Comparison of ENCODE assay signal across 22 cellular contexts in genomic region chr5:78841767-78842166, GRCh38.
DNase-seq lines count a peak whose midpoint lies in the region; ATAC-seq, FAIRE-seq and TF ChIP-seq lines count a peak whose summit lies in the region.
"Had no signal": no experiment of that assay in that cellular context is flagged by ENCODE, and none has a peak within 500 bp of the region (broad histone marks: within the 10 kb centered on the region; RNA-seq: fewer than 3 reads in every experiment).

No MANE protein-coding gene starts in this region.

- TF ChIP-seq POLR2A in GM12878 (IDR thresholded peaks at IDR 0.05; ENCODE audit: low read depth, low read length) = no peak

- 72% methylated on average over 2 of the region's 2 CpGs for WGBS in GM12878 (ENCODE audit: insufficient coverage, insufficient replicate concordance, low lambda C conversion rate, missing lambda C conversion rate)

- DNase-seq in A172 (ENCODE audit: low spot score) = peak; percentile 50
- DNase-seq in GM19239 (ENCODE audit: insufficient read length, low spot score) = no peak
- no peak for DNase-seq in GM12878 (ENCODE audit: low read depth, low spot score)
- DNase-seq in glomerular endothelial cell (ENCODE audit: extremely low read depth, low read depth, low spot score) = peak; percentile 42
- DNase-seq in stimulated activated naive CD4-positive, alpha-beta T cell (lab: John Stamatoyannopoulos, UW) = no peak
- no peak for DNase-seq in NCI-H748 treated with DMSO at 0.1 percent for 48 hours (lab: John Stamatoyannopoulos, UW)
- DNase-seq in activated naive CD4-positive, alpha-beta T cell treated with anti-CD3 and anti-CD28 coated beads for 36 hours = no peak
- no peak for DNase-seq in NCI-H187 (lab: John Stamatoyannopoulos, UW)
- DNase-seq: Caco-2, DMS79, GF-D8, HFFc6, MG63, NCI-H1105, NCI-H187 treated with DMSO at 0.1 percent for 48 hours, NCI-H446 treated with DMSO at 0.1 percent for 48 hours, NCI-H82, SJCRH30 had no signal

- no peak overlapping the region for H3K9ac ChIP-seq in GM12878 (ENCODE audit: control insufficient read depth, insufficient read depth, low read length)
- H3K9ac ChIP-seq: KMS-11 had no signal

- no peaks in the 10 kb centered on the region for H3K4me1 ChIP-seq in GM12878 (ENCODE audit: control insufficient read depth, insufficient read depth, low read length)
- H3K4me1 ChIP-seq: Caco-2, SJCRH30 had no signal

- SMC1A ChIA-PET in GM12878 (lab: Charles Lee; ENCODE audit: uncharacterized antibody, unreplicated experiment) = interaction anchor here (1.2 to 2.3 kb wide), 6 partner anchors 11 to 77 kb away, joined by 3 to 7 read pairs (median 5); no protein-coding TSS in a partner anchor

- no peak overlapping the region for H3K4me2 ChIP-seq in GM12878 (ENCODE audit: control insufficient read depth, insufficient read depth)
- H3K4me2 ChIP-seq: KMS-11 had no signal

- peak; percentile 58 for ATAC-seq in GM12878

- in situ Hi-C loops in GM12878 (cut with MboI) = no loop called here

- no peak overlapping the region for H3K4me3 ChIP-seq in GM12878
- H3K4me3 ChIP-seq: MG63, SJCRH30 had no signal

- no peak overlapping the region for H3K27ac ChIP-seq in GM12878 (ENCODE audit: control insufficient read depth, insufficient read depth)
- H3K27ac ChIP-seq: HL-60, KMS-11, SJCRH30 had no signal

- H3K4me1 Mint-ChIP-seq in activated naive CD4-positive, alpha-beta T cell treated with anti-CD3 and anti-CD28 coated beads for 36 hours (ENCODE audit: low read depth) = no peaks in the 10 kb centered on the region

- no peak for TF ChIP-seq CTCF in GM12878 (IDR thresholded peaks at IDR 0.05 in 2 of 3, conservative IDR thresholded peaks at IDR 0.05 in 1 of 3; ENCODE audit: control insufficient read depth in 2 of 3, extremely low read depth in 1 of 3, insufficient read depth in 1 of 3, low read depth in 3 of 3, low read length in 3 of 3)

- RAD21 ChIA-PET in GM12878 (lab: Charles Lee; ENCODE audit: unreplicated experiment) = interaction anchor here (0.7 kb wide), 1 partner anchor 114 kb away, joined by 3 read pairs; no protein-coding TSS in a partner anchor

- H3K9me3 ChIP-seq in GM12878 (replicated peaks; ENCODE audit: control insufficient read depth, insufficient read depth, low read length) = no peaks in the 10 kb centered on the region
- H3K9me3 ChIP-seq: MG63, SJCRH30 had no signal

- no peaks in the 10 kb centered on the region for H3K27me3 ChIP-seq in GM12878 (replicated peaks in 1 of 2; ENCODE audit: control insufficient read depth in 2 of 2, insufficient read depth in 2 of 2, low read length in 1 of 2)
- H3K27me3 ChIP-seq: MG63, SJCRH30 had no signal

- POLR2A ChIA-PET in GM12878 (lab: Charles Lee) = interaction anchor here (0.6 to 0.7 kb wide), 2 partner anchors 14 to 114 kb away, joined by 3 to 4 read pairs; no protein-coding TSS in a partner anchor

- H3K36me3 Mint-ChIP-seq in activated naive CD4-positive, alpha-beta T cell treated with anti-CD3 and anti-CD28 coated beads for 36 hours (ENCODE audit: low read depth) = peaks cover 3% of the 10 kb centered on the region

- no peaks in the 10 kb centered on the region; a peak in 1 of 4 replicates for H3K36me3 ChIP-seq in GM12878 (ENCODE audit: control insufficient read depth in 2 of 2, insufficient read depth in 2 of 2, low read length in 1 of 2)
- H3K36me3 ChIP-seq: MG63, SJCRH30 had no signal

- no peaks in the 10 kb centered on the region for H4K20me1 ChIP-seq in GM12878 (ENCODE audit: control insufficient read depth, insufficient read depth)

- no peaks in the 10 kb centered on the region for H3K79me2 ChIP-seq in GM12878 (ENCODE audit: control insufficient read depth, insufficient read depth, low read length)

- BruUV-seq in GM12878 (replicated peaks; lab: Mats Ljungman, UMichigan) = no TSS peak

- TF ChIP-seq RAD21 in GM12878 (IDR thresholded peaks at IDR 0.05; ENCODE audit: insufficient read depth, low read depth, low read length) = no peak

- no peak overlapping the region for H2AFZ ChIP-seq in GM12878 (ENCODE audit: control insufficient read depth, low read depth, low read length)

- no peak for TF ChIP-seq EP300 in GM12878 (IDR thresholded peaks at IDR 0.05; ENCODE audit: borderline replicate concordance in 1 of 2, control insufficient read depth in 1 of 2, low read depth in 2 of 2, low read length in 2 of 2)

- peaks cover 2% of the 10 kb centered on the region for H3K9me3 Mint-ChIP-seq in activated naive CD4-positive, alpha-beta T cell treated with anti-CD3 and anti-CD28 coated beads for 36 hours
- H3K9me3 Mint-ChIP-seq: HFFc6 had no signal

- intact Hi-C loops in GM12878 (cut with micrococcal nuclease; ENCODE audit: unreplicated experiment) = loop anchor here (5.0 kb wide), 1 partner anchor 109 kb away; no protein-coding TSS in a partner anchor
- intact Hi-C loops in activated naive CD4-positive, alpha-beta T cell treated with anti-CD3 and anti-CD28 coated beads for 36 hours (cut with micrococcal nuclease) = no loop called here

- no peak overlapping the region for H3K4me3 Mint-ChIP-seq in activated naive CD4-positive, alpha-beta T cell treated with anti-CD3 and anti-CD28 coated beads for 36 hours
- H3K4me3 Mint-ChIP-seq: HFFc6 had no signal

- no peak overlapping the region for H3K27ac Mint-ChIP-seq in activated naive CD4-positive, alpha-beta T cell treated with anti-CD3 and anti-CD28 coated beads for 36 hours
- H3K27ac Mint-ChIP-seq: HFFc6 had no signal

- CTCF ChIA-PET in GM12878 (lab: Yijun Ruan, JAX) = interaction anchor here (0.8 to 1.4 kb wide), 4 partner anchors 11 to 45 kb away, joined by 3 to 5 read pairs (median 4); no protein-coding TSS in a partner anchor
- CTCF ChIA-PET in activated naive CD4-positive, alpha-beta T cell treated with anti-CD3 and anti-CD28 coated beads for 36 hours (lab: Charles Lee) = no interaction called here

- no peaks in the 10 kb centered on the region for H3K27me3 Mint-ChIP-seq in activated naive CD4-positive, alpha-beta T cell treated with anti-CD3 and anti-CD28 coated beads for 36 hours (ENCODE audit: low read depth)

- FAIRE-seq in GM19239 (lab: Jason Lieb, UNC) (peak; percentile 11), GM12878 (lab: Jason Lieb, UNC) (no peak)
- FAIRE-seq: A204.1, H1 had no signal

TF ChIP-seq in GM12878, 131 proteins besides CTCF, POLR2A, EP300 and RAD21:
- peak; percentile 36; the same call in 1 of the 2 replicates for TF ChIP-seq IKZF1 (conservative IDR thresholded peaks at IDR 0.05)
- 0 out of 2 replicates have a peak, but pooled peaks have one; percentile 28 for TF ChIP-seq DPF2 (IDR thresholded peaks at IDR 0.05)
- no peak for TF ChIP-seq BMI1 (IDR thresholded peaks at IDR 0.05; ENCODE audit: borderline replicate concordance)
- no peak for TF ChIP-seq SKIL (IDR thresholded peaks at IDR 0.05; ENCODE audit: low read depth, poor library complexity, severe bottlenecking)
- TF ChIP-seq ATF7 (IDR thresholded peaks at IDR 0.05; ENCODE audit: low read depth) = peak; percentile 35
- TF ChIP-seq NBN (IDR thresholded peaks at IDR 0.05) = 0 out of 2 replicates have a peak, but pooled peaks have one; percentile 21
- peak; percentile 65; the same call in 1 of the 2 replicates for TF ChIP-seq MTA2 (IDR thresholded peaks at IDR 0.05; ENCODE audit: low read depth)
- TF ChIP-seq CUX1 (IDR thresholded peaks at IDR 0.05; ENCODE audit: insufficient replicate concordance, low read depth, low read length) = peak; percentile 18

Comparison
In these comparisons a context has a peak if more than half of its experiments do, and no peak if none do; other contexts are left out.
1. DNase-seq: peak in A172 (single experiment) and glomerular endothelial cell (single experiment); none in GM19239 (single experiment), GM12878 (single experiment), stimulated activated naive CD4-positive, alpha-beta T cell (0 of 6), NCI-H748 treated with DMSO at 0.1 percent for 48 hours (single experiment), activated naive CD4-positive, alpha-beta T cell treated with anti-CD3 and anti-CD28 coated beads for 36 hours (single experiment) and NCI-H187 (0 of 2).